1 cellular context compared by ENCODE assay signal in the genomic region with DNA sequence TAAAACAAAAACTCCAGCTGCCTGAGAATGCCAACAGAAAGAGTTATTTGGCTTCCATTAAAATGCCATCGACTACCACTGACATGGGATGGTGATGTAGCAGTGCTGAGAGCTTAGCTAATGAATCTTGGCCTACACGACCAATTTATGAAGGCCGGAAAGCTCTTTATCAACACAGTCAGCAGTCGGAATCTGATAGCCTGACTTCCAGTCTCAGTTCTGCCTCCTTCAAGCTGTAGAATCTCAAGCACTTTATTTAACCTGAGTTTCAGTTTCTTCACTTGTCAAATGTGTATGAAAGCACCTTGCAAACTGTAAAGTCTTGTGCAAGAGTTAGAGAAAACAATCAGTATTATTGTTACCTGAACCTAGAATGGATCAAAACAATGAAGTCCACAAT.
TF ChIP-seq lines count a peak whose summit lies in the region.

No MANE protein-coding gene starts in this region.

TF ChIP-seq in SK-N-SH, 30 proteins besides CTCF, POLR2A, EP300 and RAD21 (continued from another document):
- TF ChIP-seq IRF3 (IDR thresholded peaks at IDR 0.05; ENCODE audit: low read depth, low read length) (no peak), REST (IDR thresholded peaks at IDR 0.05; ENCODE audit: low read depth, low read length) (no peak), RCOR1 (IDR thresholded peaks at IDR 0.05; ENCODE audit: low read length) (no peak), GABPA (IDR thresholded peaks at IDR 0.05; ENCODE audit: low read depth) (no peak), FOXJ3 (CRISPR knock-in tag; IDR thresholded peaks at IDR 0.05) (no peak), FOSL2 (IDR thresholded peaks at IDR 0.05; ENCODE audit: borderline replicate concordance, low read depth) (no peak)
